Comparison of ENCODE assay signal across 1 cellular context in the genomic region with DNA sequence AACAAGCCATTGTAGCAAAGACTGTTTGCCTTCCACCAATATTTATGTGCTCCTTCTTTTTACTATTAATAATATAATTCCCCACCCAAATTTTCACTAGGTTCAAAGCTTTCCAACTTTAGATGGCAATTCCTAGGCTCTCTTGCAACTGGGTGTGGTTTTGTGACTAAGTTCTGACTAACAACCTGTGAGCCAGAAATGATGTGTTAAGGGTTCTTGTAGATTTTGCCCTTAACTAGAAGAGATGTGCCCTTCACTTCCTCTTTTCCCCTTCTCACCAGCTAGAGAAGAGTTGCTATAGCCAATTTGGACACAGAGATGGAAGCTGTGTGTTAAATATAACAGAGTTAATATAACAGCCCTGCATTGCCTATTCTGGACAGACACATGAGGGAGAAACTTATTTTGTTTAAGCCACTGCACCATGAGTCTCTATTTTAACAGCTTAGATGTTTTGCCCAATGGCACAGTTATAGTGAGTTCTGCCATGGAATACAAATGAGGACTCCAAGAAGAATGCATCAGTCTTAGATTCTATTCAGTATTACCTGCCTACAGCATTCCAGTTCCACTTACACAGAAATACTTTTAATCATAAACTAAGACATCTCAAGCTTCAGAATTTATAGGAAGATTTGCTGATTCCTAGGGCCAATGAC.
TF ChIP-seq lines count a peak whose summit lies in the region.

No MANE protein-coding gene starts in this region.

TF ChIP-seq in SK-N-SH treated with all-trans-retinoic acid at 6 μM for 48 hours, 23 proteins besides CTCF, POLR2A, EP300 and RAD21 (continued from another document):
- TF ChIP-seq POU6F1 (CRISPR knock-in tag; IDR thresholded peaks at IDR 0.05; ENCODE audit: borderline replicate concordance, low read depth): no peak
- TF ChIP-seq TCF4 (CRISPR knock-in tag; IDR thresholded peaks at IDR 0.05; ENCODE audit: borderline replicate concordance): no peak
TF ChIP-seq in SK-N-SH treated with all-trans-retinoic acid at 6 μM for 48 hours: peak in this region for 0.
